12 cellular contexts compared by ENCODE assay signal in the genomic region with DNA sequence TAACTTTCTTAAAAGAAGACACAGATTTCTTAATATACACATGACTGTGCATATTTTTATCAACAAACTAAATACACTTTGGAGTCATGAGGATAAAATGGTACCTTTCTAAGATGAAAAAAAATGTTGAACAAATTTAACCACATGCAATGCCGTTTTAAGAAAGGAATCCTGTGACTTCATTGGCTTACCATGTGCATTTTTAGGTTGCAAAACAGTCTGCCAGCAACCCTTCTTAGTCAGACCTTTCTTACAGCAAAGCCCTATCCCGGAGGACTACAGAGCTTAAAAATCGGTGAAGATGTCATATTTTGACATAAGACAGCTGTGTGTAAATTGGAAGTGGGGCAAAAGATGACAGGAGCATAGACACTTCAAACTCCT. TPM values are rescaled to one million over a fixed set of nuclear protein-coding genes. Genes with fewer than 3 reads are reported as not detected.
DNase-seq lines count a peak whose midpoint lies in the region; ATAC-seq and TF ChIP-seq lines count a peak whose summit lies in the region.
"Had no signal": no experiment of that assay in that cellular context is flagged by ENCODE, and none has a peak within 500 bp of the region (broad histone marks: within the 10 kb centered on the region; RNA-seq: fewer than 3 reads in every experiment).

No MANE protein-coding gene starts in this region.

- H3K36me3 ChIP-seq in adipocyte (ENCODE audit: control insufficient read depth, insufficient read depth, low read length, severe bottlenecking) (no peaks in the 10 kb centered on the region), heart left ventricle (peaks cover 0 to 21% (median 6%) of the 10 kb centered on the region in 9 donors), sigmoid colon (no peaks in the 10 kb centered on the region)

- H3K4me1 ChIP-seq in adipocyte (ENCODE audit: control insufficient read depth, insufficient read depth, low read length): peaks cover 25% of the 10 kb centered on the region
- H3K4me1 ChIP-seq in heart left ventricle: peaks cover 0 to 38% (median 15%) of the 10 kb centered on the region in 12 donors
- peaks cover 0 to 46% (median 26%) of the 10 kb centered on the region in 4 donors for H3K4me1 ChIP-seq in sigmoid colon

- no peaks in the 10 kb centered on the region for H3K27me3 Mint-ChIP-seq in activated CD4-positive, alpha-beta T cell treated with anti-CD3 and anti-CD28 coated beads, Interleukin-2, amount 10 ng/mL, durations not matched to agents 7 days and 5 days

- TF ChIP-seq EP300 in sigmoid colon (IDR thresholded peaks at IDR 0.05): peak in 2 of 4 donors; percentile 39 to 49

- 22 to 32% (median 26%) methylated on average over 3 of the region's 3 CpGs for WGBS in heart left ventricle, 4 donors
- 71 to 75% methylated on average over 3 of the region's 3 CpGs for WGBS in sigmoid colon, 2 donors

- ATAC-seq in heart left ventricle (peak; percentile 62 to 90 (median 87)), HG03280 (IDR thresholded peaks at IDR 0.05; ENCODE audit: unreplicated experiment) (no peak)

- H3K9me3 ChIP-seq in adipocyte (ENCODE audit: control insufficient read depth, low read length) (no peaks in the 10 kb centered on the region), heart left ventricle (no peaks in the 10 kb centered on the region), sigmoid colon (no peaks in the 10 kb centered on the region)

- peak overlapping the region; percentile 62 for H3K4me3 ChIP-seq in adipocyte (ENCODE audit: low read length)
- H3K4me3 ChIP-seq in heart left ventricle: peak overlapping the region in 3 of 12 donors; percentile 1 to 3 (median 3)
- peak overlapping the region in 3 of 4 donors; percentile 1 to 22 (median 5) for H3K4me3 ChIP-seq in sigmoid colon

- H3K27me3 ChIP-seq in adipocyte (replicated peaks; ENCODE audit: control insufficient read depth, insufficient read depth, low read length) (no peaks in the 10 kb centered on the region), heart left ventricle (no peaks in the 10 kb centered on the region), sigmoid colon (no peaks in the 10 kb centered on the region)

- TF ChIP-seq CTCF in heart left ventricle (IDR thresholded peaks at IDR 0.05): no peak
- TF ChIP-seq CTCF in sigmoid colon (IDR thresholded peaks at IDR 0.05): no peak

- CTCF ChIA-PET in activated CD4-positive, alpha-beta T cell treated with anti-CD3 and anti-CD28 coated beads, Interleukin-2, amount 10 ng/mL, durations not matched to agents 7 days and 5 days (lab: Charles Lee): no interaction called here

- TF ChIP-seq POLR2A in heart left ventricle (IDR thresholded peaks at IDR 0.05) (no peak), sigmoid colon (IDR thresholded peaks at IDR 0.05) (no peak)

- in situ Hi-C loops in Caki2 (cut with HindIII; ENCODE audit: low pct_unique_long_range_greater_than_20kb, low sequenced_read_pairs): no loop called here

- H3K4me1 Mint-ChIP-seq in activated CD4-positive, alpha-beta T cell treated with anti-CD3 and anti-CD28 coated beads, Interleukin-2, amount 10 ng/mL, durations not matched to agents 7 days and 5 days: no peaks in the 10 kb centered on the region

- no peak overlapping the region for H3K27ac Mint-ChIP-seq in activated CD4-positive, alpha-beta T cell treated with anti-CD3 and anti-CD28 coated beads, Interleukin-2, amount 10 ng/mL, durations not matched to agents 7 days and 5 days
- H3K27ac Mint-ChIP-seq: T-helper 1 cell treated with Interleukin-12 subunit alpha and Interleukin-12 subunit beta and Interleukin-4 antibody, amounts not matched to agents 30 μg/mL and 1 μg/mL, for 36 hours had no signal

- peak overlapping the region; percentile 79 for H3K9ac ChIP-seq in adipocyte (ENCODE audit: low read length)

- POLR2A ChIA-PET in activated CD4-positive, alpha-beta T cell treated with anti-CD3 and anti-CD28 coated beads, Interleukin-2, amount 10 ng/mL, durations not matched to agents 7 days and 5 days (lab: Charles Lee): no interaction called here

- intact Hi-C loops in heart left ventricle (cut with DNase I): loop anchor here in 3 of 10 donors (5.0 to 10.0 kb wide), 3 partner anchors 46 to 66 kb away; partner anchors contain the start of gene GASK1B (in 1 of the 3)
- intact Hi-C loops in sigmoid colon (cut with DNase I): loop anchor here (5.0 kb wide), 1 partner anchor 41 kb away; no protein-coding TSS in a partner anchor
- intact Hi-C loops in posterior cingulate gyrus (cut with DNase I): no loop called here

- no peaks in the 10 kb centered on the region for H3K36me3 Mint-ChIP-seq in activated CD4-positive, alpha-beta T cell treated with anti-CD3 and anti-CD28 coated beads, Interleukin-2, amount 10 ng/mL, durations not matched to agents 7 days and 5 days (ENCODE audit: low read depth)

- H3K27ac ChIP-seq in heart left ventricle (peak overlapping the region in 10 of 12 donors; percentile 2 to 79 (median 50)), sigmoid colon (peak overlapping the region; percentile 39 to 77 (median 72))

- H3K4me3 Mint-ChIP-seq in activated CD4-positive, alpha-beta T cell treated with anti-CD3 and anti-CD28 coated beads, Interleukin-2, amount 10 ng/mL, durations not matched to agents 7 days and 5 days: no peak overlapping the region
- H3K4me3 Mint-ChIP-seq: T-helper 1 cell treated with Interleukin-12 subunit alpha and Interleukin-12 subunit beta and Interleukin-4 antibody, amounts not matched to agents 30 μg/mL and 1 μg/mL, for 36 hours had no signal

- H3K9me3 Mint-ChIP-seq in activated CD4-positive, alpha-beta T cell treated with anti-CD3 and anti-CD28 coated beads, Interleukin-2, amount 10 ng/mL, durations not matched to agents 7 days and 5 days: no peaks in the 10 kb centered on the region
- H3K9me3 Mint-ChIP-seq: T-helper 1 cell treated with Interleukin-12 subunit alpha and Interleukin-12 subunit beta and Interleukin-4 antibody, amounts not matched to agents 30 μg/mL and 1 μg/mL, for 36 hours had no signal

- DNase-seq in Caki2 (ENCODE audit: low read depth) (peak; percentile 33), adipocyte (ENCODE audit: low read depth) (peak; percentile 97), heart left ventricle (peak in 4 of 5 donors; percentile 22 to 36 (median 32)), sigmoid colon (peak; percentile 79), posterior cingulate gyrus (no peak)
- no peak for DNase-seq in activated CD4-positive, alpha-beta T cell treated with anti-CD3 and anti-CD28 coated beads, Interleukin-2, amount 10 ng/mL, durations not matched to agents 7 days and 5 days
- no peak for DNase-seq in activated CD8-positive, alpha-beta memory T cell treated with anti-CD3 and anti-CD28 coated beads for 24 hours
- DNase-seq: activated naive CD4-positive, alpha-beta T cell treated with anti-CD3 and anti-CD28 coated beads, Interleukin-2, amount 50 U/mL, for 16 hours; NCI-H2081 treated with DMSO at 0.1 percent for 48 hours; stimulated activated CD4-positive, alpha-beta T cell treated with anti-CD3 and anti-CD28 coated beads, Interleukin-4, amount 100 ng/mL, for 4 hours had no signal

RNA-seq across cellular contexts. Expression of gene GASK1B, which starts 51.6 kb away (rescaled TPM):
- total RNA-seq in Caki2 (2014; rRNA removed; shearing (Covaris generic); ENCODE audit: low replicate concordance): 44.9 and 84.5 TPM in 2 replicates
- total RNA-seq in heart left ventricle (100 to 1,000 TPM in 2 of 9 donors, 10 to 100 TPM in 7; 34.5 to 108 (median 73.9) TPM), sigmoid colon (10 to 100 TPM; 34.4 to 59.5 (median 47.2) TPM)
- polyA plus RNA-seq in heart left ventricle (10 to 100 TPM; 10.0 to 38.5 TPM), sigmoid colon (10 to 100 TPM in 1 of 3 donors, 1 to 10 TPM in 2; 6.7 to 15.6 (median 9.6) TPM)
- total RNA-seq in activated CD4-positive, alpha-beta T cell treated with anti-CD3 and anti-CD28 coated beads, Interleukin-2, amount 10 ng/mL, durations not matched to agents 7 days and 5 days: not detected

Comparison
In these comparisons a context has a peak if more than half of its experiments do, and no peak if none do; other contexts are left out.
1. DNase-seq: peak in Caki2 (single experiment), adipocyte (single experiment), heart left ventricle (4 of 5) and sigmoid colon (single experiment); none in activated CD4-positive, alpha-beta T cell treated with anti-CD3 and anti-CD28 coated beads, Interleukin-2, amount 10 ng/mL, durations not matched to agents 7 days and 5 days (single experiment), activated CD8-positive, alpha-beta memory T cell treated with anti-CD3 and anti-CD28 coated beads for 24 hours (single experiment) and posterior cingulate gyrus (0 of 10).
2. RNA of gene GASK1B, which starts 51.6 kb away (total RNA-seq): 34.5 to 108 TPM in heart left ventricle, 34.4 to 59.5 TPM in sigmoid colon and 44.9 to 84.5 TPM in Caki2; not detected in activated CD4-positive, alpha-beta T cell treated with anti-CD3 and anti-CD28 coated beads, Interleukin-2, amount 10 ng/mL, durations not matched to agents 7 days and 5 days; every median in the first group is over 10 times any median in the second.